Comparison of ENCODE assay signal across 8 cellular contexts in the genomic region with DNA sequence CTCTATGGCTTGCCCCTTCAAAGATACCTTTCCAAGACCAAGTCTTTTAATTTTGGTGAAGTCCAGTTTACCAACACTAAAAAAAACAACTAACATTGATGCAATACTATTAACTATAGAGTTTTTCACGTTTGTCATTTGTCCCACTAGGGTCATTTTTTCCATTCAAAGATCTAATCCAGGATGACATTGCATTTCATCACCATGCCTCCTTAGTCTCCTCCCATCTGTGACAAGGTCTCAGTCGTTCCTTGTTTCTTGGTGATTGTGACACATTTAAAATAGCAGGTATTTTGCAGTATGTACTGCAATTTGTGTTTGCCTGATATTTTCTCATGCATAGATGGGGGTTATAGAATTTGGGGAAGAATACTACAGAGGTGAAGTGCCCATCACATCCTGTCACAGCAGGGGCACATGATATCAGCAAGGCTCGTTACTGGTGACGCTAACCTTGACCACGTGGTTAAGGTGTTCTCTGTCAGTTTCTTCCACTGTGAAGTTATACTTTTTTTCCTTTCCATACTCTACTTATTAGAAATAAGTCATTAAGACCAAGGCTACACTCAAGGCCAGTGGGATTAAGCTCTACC.
"Had no signal": no experiment of that assay in that cellular context is flagged by ENCODE, and none has a peak within 500 bp of the region (broad histone marks: within the 10 kb centered on the region; RNA-seq: fewer than 3 reads in every experiment).

No MANE protein-coding gene starts in this region.

- H3K4me3 ChIP-seq: GM23248 had no signal

- H3K27ac Mint-ChIP-seq: H9 had no signal

- DNase-seq: GM23248, GOT3, H9, HCEC 1CT, IMR-90, KBM-7 had no signal

- H3K4me1 Mint-ChIP-seq: H9 had no signal

- H3K27ac ChIP-seq: GM23248 had no signal

- H3K9ac ChIP-seq: GM23248 had no signal

- H3K4me3 Mint-ChIP-seq: H9 had no signal

- FAIRE-seq: H54, HTR-8/SVneo had no signal

- H2AFZ ChIP-seq: GM23248 had no signal

- H3K9me3 Mint-ChIP-seq: H9 had no signal
